ENCODE assay signal across 1 cellular context in the genomic region with DNA sequence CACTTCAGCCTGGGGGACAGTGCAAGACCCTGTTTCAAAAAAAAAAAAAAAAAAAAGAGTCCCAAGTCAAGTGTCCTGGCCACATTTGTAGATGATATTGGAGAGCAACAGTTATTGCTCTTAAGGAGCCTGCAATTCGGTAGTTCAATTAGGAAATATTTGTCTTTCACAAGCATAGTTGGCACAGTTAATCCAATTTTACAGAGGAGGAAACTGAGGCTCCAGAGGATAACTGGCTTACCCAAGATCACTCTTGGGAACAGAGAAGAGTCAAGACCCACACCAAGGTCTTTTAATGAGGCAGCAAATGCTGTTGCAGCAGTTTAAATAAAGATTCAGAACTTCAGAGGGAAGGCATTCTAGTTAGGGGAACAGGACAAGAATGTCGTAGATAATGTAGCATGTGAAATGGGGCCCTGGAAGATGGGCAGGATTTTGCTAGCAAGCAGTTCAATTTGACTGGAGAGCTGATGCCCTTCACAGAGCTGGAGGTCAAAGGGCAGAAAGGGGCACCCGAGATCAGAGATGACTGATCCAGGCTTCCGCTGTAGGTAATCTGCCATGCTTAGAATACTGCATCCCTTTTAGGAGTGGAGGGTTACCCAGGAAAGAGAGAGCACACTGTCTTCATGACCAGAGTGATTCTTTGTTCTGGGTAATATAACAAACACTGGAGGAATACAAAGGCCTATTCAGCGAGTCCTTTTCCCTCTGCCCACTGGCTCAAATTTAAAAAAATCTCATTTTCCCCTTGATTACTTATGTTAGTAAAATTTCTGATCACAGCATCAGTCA.
TF ChIP-seq lines count a peak whose summit lies in the region.

No MANE protein-coding gene starts in this region.

TF ChIP-seq in HepG2, 621 proteins besides CTCF, POLR2A, EP300 and RAD21 (continued from another document):
- TF ChIP-seq, protein P1, sequence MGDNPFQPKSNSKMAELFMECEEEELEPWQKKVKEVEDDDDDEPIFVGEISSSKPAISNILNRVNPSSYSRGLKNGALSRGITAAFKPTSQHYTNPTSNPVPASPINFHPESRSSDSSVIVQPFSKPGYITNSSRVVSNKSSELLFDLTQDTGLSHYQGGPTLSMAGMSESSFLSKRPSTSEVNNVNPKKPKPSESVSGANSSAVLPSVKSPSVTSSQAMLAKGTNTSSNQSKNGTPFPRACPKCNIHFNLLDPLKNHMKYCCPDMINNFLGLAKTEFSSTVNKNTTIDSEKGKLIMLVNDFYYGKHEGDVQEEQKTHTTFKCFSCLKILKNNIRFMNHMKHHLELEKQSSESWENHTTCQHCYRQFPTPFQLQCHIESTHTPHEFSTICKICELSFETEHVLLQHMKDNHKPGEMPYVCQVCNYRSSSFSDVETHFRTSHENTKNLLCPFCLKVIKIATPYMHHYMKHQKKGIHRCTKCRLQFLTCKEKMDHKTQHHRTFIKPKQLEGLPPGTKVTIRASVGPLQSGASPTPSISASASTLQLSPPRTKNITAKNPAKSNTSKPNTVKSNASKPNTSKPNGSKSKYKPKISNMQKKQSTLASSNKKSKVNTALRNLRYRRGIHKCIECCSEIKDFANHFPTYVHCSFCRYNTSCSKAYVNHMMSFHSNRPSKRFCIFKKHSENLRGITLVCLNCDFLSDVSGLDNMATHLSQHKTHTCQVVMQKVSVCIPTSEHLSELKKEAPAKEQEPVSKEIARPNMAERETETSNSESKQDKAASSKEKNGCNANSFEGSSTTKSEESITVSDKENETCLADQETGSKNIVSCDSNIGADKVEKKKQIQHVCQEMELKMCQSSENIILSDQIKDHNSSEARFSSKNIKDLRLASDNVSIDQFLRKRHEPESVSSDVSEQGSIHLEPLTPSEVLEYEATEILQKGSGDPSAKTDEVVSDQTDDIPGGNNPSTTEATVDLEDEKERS (CRISPR knock-in tag; IDR thresholded peaks at IDR 0.05): 0 out of 2 replicates have a peak, but pooled peaks have one; percentile 61
- TF ChIP-seq ZNF7 (CRISPR knock-in tag; IDR thresholded peaks at IDR 0.05): 0 out of 2 replicates have a peak, but pooled peaks have one; percentile 45
- TF ChIP-seq, protein P2, sequence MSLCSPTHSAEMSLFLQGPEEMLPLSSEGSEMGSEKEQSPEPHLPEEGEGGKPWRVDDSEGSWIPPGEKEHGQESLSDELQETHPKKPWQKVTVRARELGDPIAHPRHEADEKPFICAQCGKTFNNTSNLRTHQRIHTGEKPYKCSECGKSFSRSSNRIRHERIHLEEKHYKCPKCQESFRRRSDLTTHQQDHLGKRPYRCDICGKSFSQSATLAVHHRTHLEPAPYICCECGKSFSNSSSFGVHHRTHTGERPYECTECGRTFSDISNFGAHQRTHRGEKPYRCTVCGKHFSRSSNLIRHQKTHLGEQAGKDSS (CRISPR knock-in tag; IDR thresholded peaks at IDR 0.05; ENCODE audit: borderline replicate concordance, low read depth): no peak
- TF ChIP-seq ZC3H13 (CRISPR knock-in tag; IDR thresholded peaks at IDR 0.05): no peak
- TF ChIP-seq, protein P3, sequence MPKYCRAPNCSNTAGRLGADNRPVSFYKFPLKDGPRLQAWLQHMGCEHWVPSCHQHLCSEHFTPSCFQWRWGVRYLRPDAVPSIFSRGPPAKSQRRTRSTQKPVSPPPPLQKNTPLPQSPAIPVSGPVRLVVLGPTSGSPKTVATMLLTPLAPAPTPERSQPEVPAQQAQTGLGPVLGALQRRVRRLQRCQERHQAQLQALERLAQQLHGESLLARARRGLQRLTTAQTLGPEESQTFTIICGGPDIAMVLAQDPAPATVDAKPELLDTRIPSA (CRISPR knock-in tag; IDR thresholded peaks at IDR 0.05; ENCODE audit: borderline replicate concordance): 0 out of 2 replicates have a peak, but pooled peaks have one; percentile 53
- peak; percentile 51; the same call in 1 of the 2 replicates for TF ChIP-seq NCOA2 (CRISPR knock-in tag; IDR thresholded peaks at IDR 0.05)
- TF ChIP-seq SOX5 (CRISPR knock-in tag; IDR thresholded peaks at IDR 0.05; ENCODE audit: borderline replicate concordance): peak; percentile 64; the same call in 1 of the 2 replicates
- TF ChIP-seq PHF21A (CRISPR knock-in tag; IDR thresholded peaks at IDR 0.05): peak; percentile 57; the same call in 1 of the 2 replicates
- TF ChIP-seq PCBP2 (optimal IDR thresholded peaks at IDR 0.05; ENCODE audit: low read depth, low read length, poor library complexity, severe bottlenecking): no peak
- peak; percentile 29; the same call in 1 of the 2 replicates for TF ChIP-seq ZNF614 (CRISPR knock-in tag; IDR thresholded peaks at IDR 0.05; ENCODE audit: borderline replicate concordance)
- TF ChIP-seq HNF4G (IDR thresholded peaks at IDR 0.05; ENCODE audit: borderline replicate concordance, low read depth, low read length): peak; percentile 55; the same call in 1 of the 2 replicates
- TF ChIP-seq HNF4G (CRISPR knock-in tag; IDR thresholded peaks at IDR 0.05; ENCODE audit: borderline replicate concordance, low read depth): no peak
- TF ChIP-seq, protein P4, sequence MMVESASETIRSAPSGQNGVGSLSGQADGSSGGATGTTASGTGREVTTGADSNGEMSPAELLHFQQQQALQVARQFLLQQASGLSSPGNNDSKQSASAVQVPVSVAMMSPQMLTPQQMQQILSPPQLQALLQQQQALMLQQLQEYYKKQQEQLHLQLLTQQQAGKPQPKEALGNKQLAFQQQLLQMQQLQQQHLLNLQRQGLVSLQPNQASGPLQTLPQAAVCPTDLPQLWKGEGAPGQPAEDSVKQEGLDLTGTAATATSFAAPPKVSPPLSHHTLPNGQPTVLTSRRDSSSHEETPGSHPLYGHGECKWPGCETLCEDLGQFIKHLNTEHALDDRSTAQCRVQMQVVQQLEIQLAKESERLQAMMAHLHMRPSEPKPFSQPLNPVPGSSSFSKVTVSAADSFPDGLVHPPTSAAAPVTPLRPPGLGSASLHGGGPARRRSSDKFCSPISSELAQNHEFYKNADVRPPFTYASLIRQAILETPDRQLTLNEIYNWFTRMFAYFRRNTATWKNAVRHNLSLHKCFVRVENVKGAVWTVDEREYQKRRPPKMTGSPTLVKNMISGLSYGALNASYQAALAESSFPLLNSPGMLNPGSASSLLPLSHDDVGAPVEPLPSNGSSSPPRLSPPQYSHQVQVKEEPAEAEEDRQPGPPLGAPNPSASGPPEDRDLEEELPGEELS (CRISPR knock-in tag; IDR thresholded peaks at IDR 0.05): peak; percentile 45; the same call in 1 of the 2 replicates
- peak; percentile 76; the same call in 1 of the 2 replicates for TF ChIP-seq ZNF710 (CRISPR knock-in tag; IDR thresholded peaks at IDR 0.05; ENCODE audit: borderline replicate concordance)
- TF ChIP-seq ZFX (CRISPR knock-in tag; IDR thresholded peaks at IDR 0.05; ENCODE audit: low read depth): 0 out of 2 replicates have a peak, but pooled peaks have one; percentile 15
- peak; percentile 75; the same call in 1 of the 2 replicates for TF ChIP-seq SSRP1 (CRISPR knock-in tag; IDR thresholded peaks at IDR 0.05)
- no peak for TF ChIP-seq ZUFSP (CRISPR knock-in tag; IDR thresholded peaks at IDR 0.05; ENCODE audit: borderline replicate concordance)
- 0 out of 2 replicates have a peak, but pooled peaks have one; percentile 23 for TF ChIP-seq CREM (IDR thresholded peaks at IDR 0.05)
- TF ChIP-seq CREM (CRISPR knock-in tag; IDR thresholded peaks at IDR 0.05): no peak
- TF ChIP-seq ZNF317 (CRISPR knock-in tag; IDR thresholded peaks at IDR 0.05): 0 out of 2 replicates have a peak, but pooled peaks have one; percentile 42
- no peak for TF ChIP-seq KAT2B (IDR thresholded peaks at IDR 0.05; ENCODE audit: borderline replicate concordance, low read depth, low read length)
- TF ChIP-seq JUN (CRISPR knock-in tag; IDR thresholded peaks at IDR 0.05): no peak
- TF ChIP-seq RBFOX2 (IDR thresholded peaks at IDR 0.05; ENCODE audit: low read depth, low read length): peak; percentile 63; the same call in 1 of the 2 replicates
- peak; percentile 80 for TF ChIP-seq NR2C2 (CRISPR knock-in tag; IDR thresholded peaks at IDR 0.05; ENCODE audit: borderline replicate concordance)
- peak; percentile 21; the same call in 1 of the 2 replicates for TF ChIP-seq ATF3 (CRISPR knock-in tag; IDR thresholded peaks at IDR 0.05)
- 0 out of 2 replicates have a peak, but pooled peaks have one; percentile 8 for TF ChIP-seq TCF7 (IDR thresholded peaks at IDR 0.05; ENCODE audit: low read depth)
- no peak for TF ChIP-seq HNRNPH1 (optimal IDR thresholded peaks at IDR 0.05; ENCODE audit: low read depth, low read length)
- TF ChIP-seq, protein P5, sequence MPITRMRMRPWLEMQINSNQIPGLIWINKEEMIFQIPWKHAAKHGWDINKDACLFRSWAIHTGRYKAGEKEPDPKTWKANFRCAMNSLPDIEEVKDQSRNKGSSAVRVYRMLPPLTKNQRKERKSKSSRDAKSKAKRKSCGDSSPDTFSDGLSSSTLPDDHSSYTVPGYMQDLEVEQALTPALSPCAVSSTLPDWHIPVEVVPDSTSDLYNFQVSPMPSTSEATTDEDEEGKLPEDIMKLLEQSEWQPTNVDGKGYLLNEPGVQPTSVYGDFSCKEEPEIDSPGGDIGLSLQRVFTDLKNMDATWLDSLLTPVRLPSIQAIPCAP (CRISPR knock-in tag; IDR thresholded peaks at IDR 0.05; ENCODE audit: low read depth): no peak
- TF ChIP-seq ZNF770 (CRISPR knock-in tag; IDR thresholded peaks at IDR 0.05): no peak
